8 cellular contexts compared by ENCODE assay signal in genomic region chr1:63593887-63594617, GRCh38. TPM values are rescaled to one million over a fixed set of nuclear protein-coding genes. Genes with fewer than 3 reads are reported as not detected.
A peak's percentile ranks its signal among the peaks of the same experiment; 100 is the strongest.
DNase-seq lines count a peak whose midpoint lies in the region; ATAC-seq and TF ChIP-seq lines count a peak whose summit lies in the region.

No MANE protein-coding gene starts in this region.

- H3K4me1 ChIP-seq in HUES6 (ENCODE audit: control insufficient read depth, insufficient read depth, low read length) (peaks cover 8% of the 10 kb centered on the region), heart right ventricle (peaks cover 0 to 47% (median 23%) of the 10 kb centered on the region in 9 donors), prostate gland (replicated peaks) (no peaks in the 10 kb centered on the region), vagina (peaks cover 9% of the 10 kb centered on the region)

- peak overlapping the region; percentile 85 for H3K9ac ChIP-seq in HUES6 (ENCODE audit: low read length)

- peaks cover 25% of the 10 kb centered on the region for H3K36me3 Mint-ChIP-seq in activated naive CD8-positive, alpha-beta T cell treated with anti-CD3 and anti-CD28 coated beads for 36 hours

- H3K27ac Mint-ChIP-seq in activated naive CD8-positive, alpha-beta T cell treated with anti-CD3 and anti-CD28 coated beads for 36 hours = peak overlapping the region; percentile 98

- H3K4me3 ChIP-seq in HUES6 (ENCODE audit: low read depth, low read length) = peak overlapping the region; percentile 76
- H3K4me3 ChIP-seq in heart right ventricle = peak overlapping the region; percentile 61 to 93 (median 82)
- peak overlapping the region; percentile 79 to 83 for H3K4me3 ChIP-seq in prostate gland
- H3K4me3 ChIP-seq in vagina = peak overlapping the region; percentile 68 to 79

- WGBS in heart right ventricle, 2 donors = 9 to 11% methylated on average over 49 to 55 of the region's 55 CpGs
- 4% methylated on average over 53 of the region's 55 CpGs for WGBS in prostate gland

- peak overlapping the region; percentile 20; the same call in 1 of the 2 replicates for H3K27ac ChIP-seq in HUES6 (ENCODE audit: low read depth, low read length)
- peak overlapping the region; percentile 88 to 98 (median 96) for H3K27ac ChIP-seq in heart right ventricle
- H3K27ac ChIP-seq in prostate gland = peak overlapping the region; percentile 91 to 94
- peak overlapping the region; percentile 88 for H3K27ac ChIP-seq in vagina

- DNase-seq in DMS53 (lab: John Stamatoyannopoulos, UW) (peak; percentile 93), heart right ventricle (peak; percentile 77 to 82), prostate gland (ENCODE audit: low spot score) (peak; percentile 69), vagina (ENCODE audit: extremely low spot score in 2 of 2) (no peak)
- peak; percentile 78 for DNase-seq in activated naive CD8-positive, alpha-beta T cell treated with anti-CD3 and anti-CD28 coated beads for 36 hours

- no peaks in the 10 kb centered on the region for H3K27me3 Mint-ChIP-seq in activated naive CD8-positive, alpha-beta T cell treated with anti-CD3 and anti-CD28 coated beads for 36 hours

- TF ChIP-seq CTCF in heart right ventricle (IDR thresholded peaks at IDR 0.05) (no peak), prostate gland (IDR thresholded peaks at IDR 0.05) (peak in 1 of 4 experiments; percentile 6), vagina (IDR thresholded peaks at IDR 0.05) (no peak)

- TF ChIP-seq POLR2A in prostate gland (IDR thresholded peaks at IDR 0.05) (no peak), vagina (IDR thresholded peaks at IDR 0.05) (no peak)

- ATAC-seq in GM21526 (IDR thresholded peaks at IDR 0.05; ENCODE audit: low FRiP score, unreplicated experiment) (peak; percentile 46), SK-N-SH treated with all-trans-retinoic acid at 6 μM for 48 hours (peak; percentile 68), heart right ventricle (peak; percentile 60 to 88 (median 78))

- peak overlapping the region; percentile 95 for H3K4me3 Mint-ChIP-seq in activated naive CD8-positive, alpha-beta T cell treated with anti-CD3 and anti-CD28 coated beads for 36 hours

- peaks cover 18% of the 10 kb centered on the region for H3K4me1 Mint-ChIP-seq in activated naive CD8-positive, alpha-beta T cell treated with anti-CD3 and anti-CD28 coated beads for 36 hours

- H3K9me3 ChIP-seq in HUES6 (ENCODE audit: control insufficient read depth, insufficient read depth, low read depth, low read length) (no peaks in the 10 kb centered on the region), heart right ventricle (no peaks in the 10 kb centered on the region), prostate gland (no peaks in the 10 kb centered on the region), vagina (no peaks in the 10 kb centered on the region)

- intact Hi-C loops in heart right ventricle (cut with DNase I) = no loop called here
- intact Hi-C loops in prostate gland (cut with DNase I) = no loop called here
- intact Hi-C loops in vagina (cut with DNase I) = no loop called here

- H3K36me3 ChIP-seq in HUES6 (ENCODE audit: control insufficient read depth, insufficient read depth, low read length) (peaks cover 12% of the 10 kb centered on the region; the same call in 1 of the 2 replicates), heart right ventricle (no peaks in the 10 kb centered on the region), prostate gland (no peaks in the 10 kb centered on the region), vagina (no peaks in the 10 kb centered on the region)

- no peaks in the 10 kb centered on the region for H3K27me3 ChIP-seq in HUES6 (ENCODE audit: control insufficient read depth, insufficient read depth, low read length)
- H3K27me3 ChIP-seq in heart right ventricle = no peaks in the 10 kb centered on the region
- H3K27me3 ChIP-seq in prostate gland (replicated peaks; ENCODE audit: insufficient read depth) = no peaks in the 10 kb centered on the region
- no peaks in the 10 kb centered on the region for H3K27me3 ChIP-seq in vagina

- no peaks in the 10 kb centered on the region for H3K9me3 Mint-ChIP-seq in activated naive CD8-positive, alpha-beta T cell treated with anti-CD3 and anti-CD28 coated beads for 36 hours

TF ChIP-seq in SK-N-SH treated with all-trans-retinoic acid at 6 μM for 48 hours, 23 proteins besides CTCF, POLR2A, EP300 and RAD21:
- TF ChIP-seq TOX (CRISPR knock-in tag; IDR thresholded peaks at IDR 0.05; ENCODE audit: borderline replicate concordance) (no peak), ZFP3 (CRISPR knock-in tag; IDR thresholded peaks at IDR 0.05) (no peak), PPARA (CRISPR knock-in tag; IDR thresholded peaks at IDR 0.05; ENCODE audit: borderline replicate concordance) (no peak), ARNTL (CRISPR knock-in tag; IDR thresholded peaks at IDR 0.05; ENCODE audit: borderline replicate concordance, low read depth) (no peak), ESRRG (CRISPR knock-in tag; IDR thresholded peaks at IDR 0.05) (no peak), CREB5 (CRISPR knock-in tag; IDR thresholded peaks at IDR 0.05; ENCODE audit: low read depth) (no peak), GLIS3 (CRISPR knock-in tag; IDR thresholded peaks at IDR 0.05) (no peak), OSR1 (CRISPR knock-in tag; IDR thresholded peaks at IDR 0.05) (no peak), POU6F1 (CRISPR knock-in tag; IDR thresholded peaks at IDR 0.05; ENCODE audit: borderline replicate concordance, low read depth) (no peak), CSDC2 (CRISPR knock-in tag; IDR thresholded peaks at IDR 0.05) (no peak)
- TF ChIP-seq, protein P1, sequence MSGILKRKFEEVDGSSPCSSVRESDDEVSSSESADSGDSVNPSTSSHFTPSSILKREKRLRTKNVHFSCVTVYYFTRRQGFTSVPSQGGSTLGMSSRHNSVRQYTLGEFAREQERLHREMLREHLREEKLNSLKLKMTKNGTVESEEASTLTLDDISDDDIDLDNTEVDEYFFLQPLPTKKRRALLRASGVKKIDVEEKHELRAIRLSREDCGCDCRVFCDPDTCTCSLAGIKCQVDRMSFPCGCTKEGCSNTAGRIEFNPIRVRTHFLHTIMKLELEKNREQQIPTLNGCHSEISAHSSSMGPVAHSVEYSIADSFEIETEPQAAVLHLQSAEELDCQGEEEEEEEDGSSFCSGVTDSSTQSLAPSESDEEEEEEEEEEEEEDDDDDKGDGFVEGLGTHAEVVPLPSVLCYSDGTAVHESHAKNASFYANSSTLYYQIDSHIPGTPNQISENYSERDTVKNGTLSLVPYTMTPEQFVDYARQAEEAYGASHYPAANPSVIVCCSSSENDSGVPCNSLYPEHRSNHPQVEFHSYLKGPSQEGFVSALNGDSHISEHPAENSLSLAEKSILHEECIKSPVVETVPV (CRISPR knock-in tag; IDR thresholded peaks at IDR 0.05) = no peak

RNA-seq across cellular contexts. Expression of gene PGM1, which starts 0.8 kb away (rescaled TPM):
- 10 to 100 TPM; 45.3 to 46.1 TPM for total RNA-seq in activated naive CD8-positive, alpha-beta T cell treated with anti-CD3 and anti-CD28 coated beads for 36 hours
- total RNA-seq in heart right ventricle (100 to 1,000 TPM; 223 to 363 (median 270) TPM), prostate gland (10 to 100 TPM; 49.5 to 54.7 TPM), vagina (46.4 TPM)
- 10 to 100 TPM; 20.4 to 86.1 TPM for polyA plus RNA-seq in heart right ventricle

Comparison
In these comparisons a context has a peak if more than half of its experiments do, and no peak if none do; other contexts are left out.
1. DNase-seq: peak in DMS53 (single experiment), activated naive CD8-positive, alpha-beta T cell treated with anti-CD3 and anti-CD28 coated beads for 36 hours (single experiment), heart right ventricle (2 of 2) and prostate gland (single experiment); none in vagina (0 of 2).
2. H3K27ac ChIP-seq: peak in every context shown above with its lines; median percentile 96 in heart right ventricle; 92 in prostate gland; 88 in vagina; 20 in HUES6.
3. Peak in every context shown above with its lines, with median percentiles within 50 percentile points of each other: ATAC-seq and H3K4me3 ChIP-seq.